ENCODE assay signal across 1 cellular context in the genomic region with DNA sequence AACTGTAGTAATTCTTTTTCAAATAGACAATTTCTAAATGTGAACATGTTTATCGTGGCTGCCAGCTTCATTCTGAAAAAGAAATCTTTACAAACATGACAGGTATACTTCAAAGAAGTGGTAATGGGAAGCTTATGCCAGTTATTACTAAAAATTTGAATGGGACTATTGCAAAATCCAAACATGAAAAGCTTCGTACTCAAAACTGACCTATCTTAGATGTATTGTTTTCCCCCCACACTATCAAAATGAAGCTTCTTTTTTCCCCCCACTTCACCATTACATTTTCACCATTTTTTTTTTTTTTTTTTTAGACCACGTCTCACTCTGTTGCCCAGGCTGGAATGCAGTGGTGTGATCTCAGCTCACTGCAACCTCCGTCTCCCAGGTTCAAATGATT.
A peak's percentile ranks its signal among the peaks of the same experiment; 100 is the strongest.
TF ChIP-seq lines count a peak whose summit lies in the region.

No MANE protein-coding gene starts in this region.

TF ChIP-seq in GM12878, 131 proteins besides CTCF, POLR2A, EP300 and RAD21 (continued from another document and continues in another):
- TF ChIP-seq, protein P1, sequence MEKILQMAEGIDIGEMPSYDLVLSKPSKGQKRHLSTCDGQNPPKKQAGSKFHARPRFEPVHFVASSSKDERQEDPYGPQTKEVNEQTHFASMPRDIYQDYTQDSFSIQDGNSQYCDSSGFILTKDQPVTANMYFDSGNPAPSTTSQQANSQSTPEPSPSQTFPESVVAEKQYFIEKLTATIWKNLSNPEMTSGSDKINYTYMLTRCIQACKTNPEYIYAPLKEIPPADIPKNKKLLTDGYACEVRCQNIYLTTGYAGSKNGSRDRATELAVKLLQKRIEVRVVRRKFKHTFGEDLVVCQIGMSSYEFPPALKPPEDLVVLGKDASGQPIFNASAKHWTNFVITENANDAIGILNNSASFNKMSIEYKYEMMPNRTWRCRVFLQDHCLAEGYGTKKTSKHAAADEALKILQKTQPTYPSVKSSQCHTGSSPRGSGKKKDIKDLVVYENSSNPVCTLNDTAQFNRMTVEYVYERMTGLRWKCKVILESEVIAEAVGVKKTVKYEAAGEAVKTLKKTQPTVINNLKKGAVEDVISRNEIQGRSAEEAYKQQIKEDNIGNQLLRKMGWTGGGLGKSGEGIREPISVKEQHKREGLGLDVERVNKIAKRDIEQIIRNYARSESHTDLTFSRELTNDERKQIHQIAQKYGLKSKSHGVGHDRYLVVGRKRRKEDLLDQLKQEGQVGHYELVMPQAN (conservative IDR thresholded peaks at IDR 0.05), result no peak
- TF ChIP-seq NR2C1 (IDR thresholded peaks at IDR 0.05), result no peak
- TF ChIP-seq SIN3A (IDR thresholded peaks at IDR 0.05; ENCODE audit: low read depth, low read length), result no peak
- TF ChIP-seq BRCA1 (IDR thresholded peaks at IDR 0.05; ENCODE audit: low read depth, low read length), result no peak
- TF ChIP-seq ZBED1 (IDR thresholded peaks at IDR 0.05; ENCODE audit: borderline replicate concordance), result no peak
- TF ChIP-seq EZH2 (IDR thresholded peaks at IDR 0.05; ENCODE audit: borderline replicate concordance, control insufficient read depth, low read depth, low read length), result no peak
- no peak for TF ChIP-seq RAD51 (IDR thresholded peaks at IDR 0.05)
- peak; percentile 93 for TF ChIP-seq JUNB (IDR thresholded peaks at IDR 0.05)
- no peak for TF ChIP-seq ZSCAN29 (IDR thresholded peaks at IDR 0.05)
- TF ChIP-seq KLF5 (IDR thresholded peaks at IDR 0.05; ENCODE audit: partially characterized antibody), result no peak
- TF ChIP-seq, protein P2, sequence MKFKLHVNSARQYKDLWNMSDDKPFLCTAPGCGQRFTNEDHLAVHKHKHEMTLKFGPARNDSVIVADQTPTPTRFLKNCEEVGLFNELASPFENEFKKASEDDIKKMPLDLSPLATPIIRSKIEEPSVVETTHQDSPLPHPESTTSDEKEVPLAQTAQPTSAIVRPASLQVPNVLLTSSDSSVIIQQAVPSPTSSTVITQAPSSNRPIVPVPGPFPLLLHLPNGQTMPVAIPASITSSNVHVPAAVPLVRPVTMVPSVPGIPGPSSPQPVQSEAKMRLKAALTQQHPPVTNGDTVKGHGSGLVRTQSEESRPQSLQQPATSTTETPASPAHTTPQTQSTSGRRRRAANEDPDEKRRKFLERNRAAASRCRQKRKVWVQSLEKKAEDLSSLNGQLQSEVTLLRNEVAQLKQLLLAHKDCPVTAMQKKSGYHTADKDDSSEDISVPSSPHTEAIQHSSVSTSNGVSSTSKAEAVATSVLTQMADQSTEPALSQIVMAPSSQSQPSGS (IDR thresholded peaks at IDR 0.05; ENCODE audit: low read length), result peak; percentile 59
- TF ChIP-seq ZNF384 (IDR thresholded peaks at IDR 0.05; ENCODE audit: borderline replicate concordance, low read depth, low read length), result 0 out of 2 replicates have a peak, but pooled peaks have one; percentile 8
- no peak for TF ChIP-seq RB1 (IDR thresholded peaks at IDR 0.05; ENCODE audit: borderline replicate concordance)
- TF ChIP-seq SRF (IDR thresholded peaks at IDR 0.05; ENCODE audit: low read depth in 2 of 2, low read length in 2 of 2), result no peak
- TF ChIP-seq, protein P3, sequence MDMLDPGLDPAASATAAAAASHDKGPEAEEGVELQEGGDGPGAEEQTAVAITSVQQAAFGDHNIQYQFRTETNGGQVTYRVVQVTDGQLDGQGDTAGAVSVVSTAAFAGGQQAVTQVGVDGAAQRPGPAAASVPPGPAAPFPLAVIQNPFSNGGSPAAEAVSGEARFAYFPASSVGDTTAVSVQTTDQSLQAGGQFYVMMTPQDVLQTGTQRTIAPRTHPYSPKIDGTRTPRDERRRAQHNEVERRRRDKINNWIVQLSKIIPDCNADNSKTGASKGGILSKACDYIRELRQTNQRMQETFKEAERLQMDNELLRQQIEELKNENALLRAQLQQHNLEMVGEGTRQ (IDR thresholded peaks at IDR 0.05; ENCODE audit: borderline replicate concordance, low read depth, low read length), result no peak
- no peak for TF ChIP-seq SP1 (IDR thresholded peaks at IDR 0.05; ENCODE audit: low read depth, low read length)
- TF ChIP-seq TBL1XR1 (IDR thresholded peaks at IDR 0.05; ENCODE audit: low read depth, low read length), result no peak
- no peak for TF ChIP-seq SMC3 (IDR thresholded peaks at IDR 0.05; ENCODE audit: borderline replicate concordance, low read length)
- TF ChIP-seq LARP7 (IDR thresholded peaks at IDR 0.05), result no peak
- TF ChIP-seq, protein P4, sequence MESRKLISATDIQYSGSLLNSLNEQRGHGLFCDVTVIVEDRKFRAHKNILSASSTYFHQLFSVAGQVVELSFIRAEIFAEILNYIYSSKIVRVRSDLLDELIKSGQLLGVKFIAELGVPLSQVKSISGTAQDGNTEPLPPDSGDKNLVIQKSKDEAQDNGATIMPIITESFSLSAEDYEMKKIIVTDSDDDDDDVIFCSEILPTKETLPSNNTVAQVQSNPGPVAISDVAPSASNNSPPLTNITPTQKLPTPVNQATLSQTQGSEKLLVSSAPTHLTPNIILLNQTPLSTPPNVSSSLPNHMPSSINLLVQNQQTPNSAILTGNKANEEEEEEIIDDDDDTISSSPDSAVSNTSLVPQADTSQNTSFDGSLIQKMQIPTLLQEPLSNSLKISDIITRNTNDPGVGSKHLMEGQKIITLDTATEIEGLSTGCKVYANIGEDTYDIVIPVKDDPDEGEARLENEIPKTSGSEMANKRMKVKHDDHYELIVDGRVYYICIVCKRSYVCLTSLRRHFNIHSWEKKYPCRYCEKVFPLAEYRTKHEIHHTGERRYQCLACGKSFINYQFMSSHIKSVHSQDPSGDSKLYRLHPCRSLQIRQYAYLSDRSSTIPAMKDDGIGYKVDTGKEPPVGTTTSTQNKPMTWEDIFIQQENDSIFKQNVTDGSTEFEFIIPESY (IDR thresholded peaks at IDR 0.05), result no peak
- TF ChIP-seq SUPT20H (IDR thresholded peaks at IDR 0.05; ENCODE audit: borderline replicate concordance, control insufficient read depth, low read depth, low read length), result no peak
- TF ChIP-seq, protein P5, sequence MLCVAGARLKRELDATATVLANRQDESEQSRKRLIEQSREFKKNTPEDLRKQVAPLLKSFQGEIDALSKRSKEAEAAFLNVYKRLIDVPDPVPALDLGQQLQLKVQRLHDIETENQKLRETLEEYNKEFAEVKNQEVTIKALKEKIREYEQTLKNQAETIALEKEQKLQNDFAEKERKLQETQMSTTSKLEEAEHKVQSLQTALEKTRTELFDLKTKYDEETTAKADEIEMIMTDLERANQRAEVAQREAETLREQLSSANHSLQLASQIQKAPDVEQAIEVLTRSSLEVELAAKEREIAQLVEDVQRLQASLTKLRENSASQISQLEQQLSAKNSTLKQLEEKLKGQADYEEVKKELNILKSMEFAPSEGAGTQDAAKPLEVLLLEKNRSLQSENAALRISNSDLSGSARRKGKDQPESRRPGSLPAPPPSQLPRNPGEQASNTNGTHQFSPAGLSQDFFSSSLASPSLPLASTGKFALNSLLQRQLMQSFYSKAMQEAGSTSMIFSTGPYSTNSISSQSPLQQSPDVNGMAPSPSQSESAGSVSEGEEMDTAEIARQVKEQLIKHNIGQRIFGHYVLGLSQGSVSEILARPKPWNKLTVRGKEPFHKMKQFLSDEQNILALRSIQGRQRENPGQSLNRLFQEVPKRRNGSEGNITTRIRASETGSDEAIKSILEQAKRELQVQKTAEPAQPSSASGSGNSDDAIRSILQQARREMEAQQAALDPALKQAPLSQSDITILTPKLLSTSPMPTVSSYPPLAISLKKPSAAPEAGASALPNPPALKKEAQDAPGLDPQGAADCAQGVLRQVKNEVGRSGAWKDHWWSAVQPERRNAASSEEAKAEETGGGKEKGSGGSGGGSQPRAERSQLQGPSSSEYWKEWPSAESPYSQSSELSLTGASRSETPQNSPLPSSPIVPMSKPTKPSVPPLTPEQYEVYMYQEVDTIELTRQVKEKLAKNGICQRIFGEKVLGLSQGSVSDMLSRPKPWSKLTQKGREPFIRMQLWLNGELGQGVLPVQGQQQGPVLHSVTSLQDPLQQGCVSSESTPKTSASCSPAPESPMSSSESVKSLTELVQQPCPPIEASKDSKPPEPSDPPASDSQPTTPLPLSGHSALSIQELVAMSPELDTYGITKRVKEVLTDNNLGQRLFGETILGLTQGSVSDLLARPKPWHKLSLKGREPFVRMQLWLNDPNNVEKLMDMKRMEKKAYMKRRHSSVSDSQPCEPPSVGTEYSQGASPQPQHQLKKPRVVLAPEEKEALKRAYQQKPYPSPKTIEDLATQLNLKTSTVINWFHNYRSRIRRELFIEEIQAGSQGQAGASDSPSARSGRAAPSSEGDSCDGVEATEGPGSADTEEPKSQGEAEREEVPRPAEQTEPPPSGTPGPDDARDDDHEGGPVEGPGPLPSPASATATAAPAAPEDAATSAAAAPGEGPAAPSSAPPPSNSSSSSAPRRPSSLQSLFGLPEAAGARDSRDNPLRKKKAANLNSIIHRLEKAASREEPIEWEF (IDR thresholded peaks at IDR 0.05; ENCODE audit: insufficient replicate concordance, low read depth, low read length), result no peak
- TF ChIP-seq, protein P6, sequence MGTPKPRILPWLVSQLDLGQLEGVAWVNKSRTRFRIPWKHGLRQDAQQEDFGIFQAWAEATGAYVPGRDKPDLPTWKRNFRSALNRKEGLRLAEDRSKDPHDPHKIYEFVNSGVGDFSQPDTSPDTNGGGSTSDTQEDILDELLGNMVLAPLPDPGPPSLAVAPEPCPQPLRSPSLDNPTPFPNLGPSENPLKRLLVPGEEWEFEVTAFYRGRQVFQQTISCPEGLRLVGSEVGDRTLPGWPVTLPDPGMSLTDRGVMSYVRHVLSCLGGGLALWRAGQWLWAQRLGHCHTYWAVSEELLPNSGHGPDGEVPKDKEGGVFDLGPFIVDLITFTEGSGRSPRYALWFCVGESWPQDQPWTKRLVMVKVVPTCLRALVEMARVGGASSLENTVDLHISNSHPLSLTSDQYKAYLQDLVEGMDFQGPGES (IDR thresholded peaks at IDR 0.05), result no peak
- TF ChIP-seq TARDBP (IDR thresholded peaks at IDR 0.05; ENCODE audit: borderline replicate concordance), result no peak
- TF ChIP-seq GATAD2B (conservative IDR thresholded peaks at IDR 0.05; ENCODE audit: low read depth), result no peak
- TF ChIP-seq, protein P7, sequence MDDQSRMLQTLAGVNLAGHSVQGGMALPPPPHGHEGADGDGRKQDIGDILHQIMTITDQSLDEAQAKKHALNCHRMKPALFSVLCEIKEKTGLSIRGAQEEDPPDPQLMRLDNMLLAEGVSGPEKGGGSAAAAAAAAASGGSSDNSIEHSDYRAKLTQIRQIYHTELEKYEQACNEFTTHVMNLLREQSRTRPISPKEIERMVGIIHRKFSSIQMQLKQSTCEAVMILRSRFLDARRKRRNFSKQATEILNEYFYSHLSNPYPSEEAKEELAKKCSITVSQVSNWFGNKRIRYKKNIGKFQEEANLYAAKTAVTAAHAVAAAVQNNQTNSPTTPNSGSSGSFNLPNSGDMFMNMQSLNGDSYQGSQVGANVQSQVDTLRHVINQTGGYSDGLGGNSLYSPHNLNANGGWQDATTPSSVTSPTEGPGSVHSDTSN (IDR thresholded peaks at IDR 0.05; ENCODE audit: insufficient replicate concordance, low read depth, low read length), result no peak
- no peak for TF ChIP-seq CHD4 (IDR thresholded peaks at IDR 0.05)
- TF ChIP-seq, protein P8, sequence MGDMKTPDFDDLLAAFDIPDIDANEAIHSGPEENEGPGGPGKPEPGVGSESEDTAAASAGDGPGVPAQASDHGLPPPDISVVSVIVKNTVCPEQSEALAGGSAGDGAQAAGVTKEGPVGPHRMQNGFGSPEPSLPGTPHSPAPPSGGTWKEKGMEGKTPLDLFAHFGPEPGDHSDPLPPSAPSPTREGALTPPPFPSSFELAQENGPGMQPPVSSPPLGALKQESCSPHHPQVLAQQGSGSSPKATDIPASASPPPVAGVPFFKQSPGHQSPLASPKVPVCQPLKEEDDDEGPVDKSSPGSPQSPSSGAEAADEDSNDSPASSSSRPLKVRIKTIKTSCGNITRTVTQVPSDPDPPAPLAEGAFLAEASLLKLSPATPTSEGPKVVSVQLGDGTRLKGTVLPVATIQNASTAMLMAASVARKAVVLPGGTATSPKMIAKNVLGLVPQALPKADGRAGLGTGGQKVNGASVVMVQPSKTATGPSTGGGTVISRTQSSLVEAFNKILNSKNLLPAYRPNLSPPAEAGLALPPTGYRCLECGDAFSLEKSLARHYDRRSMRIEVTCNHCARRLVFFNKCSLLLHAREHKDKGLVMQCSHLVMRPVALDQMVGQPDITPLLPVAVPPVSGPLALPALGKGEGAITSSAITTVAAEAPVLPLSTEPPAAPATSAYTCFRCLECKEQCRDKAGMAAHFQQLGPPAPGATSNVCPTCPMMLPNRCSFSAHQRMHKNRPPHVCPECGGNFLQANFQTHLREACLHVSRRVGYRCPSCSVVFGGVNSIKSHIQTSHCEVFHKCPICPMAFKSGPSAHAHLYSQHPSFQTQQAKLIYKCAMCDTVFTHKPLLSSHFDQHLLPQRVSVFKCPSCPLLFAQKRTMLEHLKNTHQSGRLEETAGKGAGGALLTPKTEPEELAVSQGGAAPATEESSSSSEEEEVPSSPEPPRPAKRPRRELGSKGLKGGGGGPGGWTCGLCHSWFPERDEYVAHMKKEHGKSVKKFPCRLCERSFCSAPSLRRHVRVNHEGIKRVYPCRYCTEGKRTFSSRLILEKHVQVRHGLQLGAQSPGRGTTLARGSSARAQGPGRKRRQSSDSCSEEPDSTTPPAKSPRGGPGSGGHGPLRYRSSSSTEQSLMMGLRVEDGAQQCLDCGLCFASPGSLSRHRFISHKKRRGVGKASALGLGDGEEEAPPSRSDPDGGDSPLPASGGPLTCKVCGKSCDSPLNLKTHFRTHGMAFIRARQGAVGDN (IDR thresholded peaks at IDR 0.05), result no peak
- TF ChIP-seq ZZZ3 (IDR thresholded peaks at IDR 0.05; ENCODE audit: control insufficient read depth, insufficient read length, low read depth), result no peak
- TF ChIP-seq IKZF2 (IDR thresholded peaks at IDR 0.05), result peak; percentile 15 to 28; a peak in 1 of 4 replicates
- no peak for TF ChIP-seq PAX5 (IDR thresholded peaks at IDR 0.05; ENCODE audit: borderline replicate concordance, low read depth, low read length)
- no peak for TF ChIP-seq CEBPB (IDR thresholded peaks at IDR 0.05; ENCODE audit: borderline replicate concordance in 1 of 2, low read depth in 2 of 2, low read length in 2 of 2)
- TF ChIP-seq CBX5 (IDR thresholded peaks at IDR 0.05; ENCODE audit: low read depth), result no peak
- TF ChIP-seq, protein P9, sequence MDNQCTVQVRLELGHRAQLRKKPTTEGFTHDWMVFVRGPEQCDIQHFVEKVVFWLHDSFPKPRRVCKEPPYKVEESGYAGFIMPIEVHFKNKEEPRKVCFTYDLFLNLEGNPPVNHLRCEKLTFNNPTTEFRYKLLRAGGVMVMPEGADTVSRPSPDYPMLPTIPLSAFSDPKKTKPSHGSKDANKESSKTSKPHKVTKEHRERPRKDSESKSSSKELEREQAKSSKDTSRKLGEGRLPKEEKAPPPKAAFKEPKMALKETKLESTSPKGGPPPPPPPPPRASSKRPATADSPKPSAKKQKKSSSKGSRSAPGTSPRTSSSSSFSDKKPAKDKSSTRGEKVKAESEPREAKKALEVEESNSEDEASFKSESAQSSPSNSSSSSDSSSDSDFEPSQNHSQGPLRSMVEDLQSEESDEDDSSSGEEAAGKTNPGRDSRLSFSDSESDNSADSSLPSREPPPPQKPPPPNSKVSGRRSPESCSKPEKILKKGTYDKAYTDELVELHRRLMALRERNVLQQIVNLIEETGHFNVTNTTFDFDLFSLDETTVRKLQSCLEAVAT (IDR thresholded peaks at IDR 0.05), result no peak
- TF ChIP-seq, protein P10, sequence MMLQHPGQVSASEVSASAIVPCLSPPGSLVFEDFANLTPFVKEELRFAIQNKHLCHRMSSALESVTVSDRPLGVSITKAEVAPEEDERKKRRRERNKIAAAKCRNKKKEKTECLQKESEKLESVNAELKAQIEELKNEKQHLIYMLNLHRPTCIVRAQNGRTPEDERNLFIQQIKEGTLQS (IDR thresholded peaks at IDR 0.05; ENCODE audit: borderline replicate concordance, extremely low read depth, low read depth, low read length), result no peak
